ENCODE assay signal across 24 cellular contexts in the genomic region with DNA sequence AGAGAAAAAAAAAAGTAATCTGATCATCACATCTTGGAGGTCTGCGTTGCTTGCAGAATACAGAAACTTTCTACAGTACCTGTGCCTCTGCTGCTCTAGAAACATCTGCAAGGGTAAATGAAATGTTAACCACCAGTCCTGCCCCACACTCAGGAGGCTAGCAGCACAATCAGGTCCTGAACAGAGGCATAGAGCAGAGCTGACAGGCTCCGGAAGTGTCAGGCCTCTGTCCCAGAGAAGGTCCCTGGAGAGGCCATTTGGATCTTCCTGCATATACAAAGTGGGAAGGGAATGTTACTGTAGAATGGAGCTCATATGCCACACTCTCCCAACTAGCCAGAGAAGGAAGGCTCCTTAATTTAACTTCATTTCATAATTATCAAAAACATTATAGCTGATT.
"Had no signal": no experiment of that assay in that cellular context is flagged by ENCODE, and none has a peak within 500 bp of the region (broad histone marks: within the 10 kb centered on the region; RNA-seq: fewer than 3 reads in every experiment).

No MANE protein-coding gene starts in this region.

- H3K36me3 ChIP-seq: stomach, upper lobe of left lung had no signal

- H3K27me3 ChIP-seq: testis, upper lobe of left lung had no signal

- FAIRE-seq: islet of Langerhans had no signal

- H3K27ac ChIP-seq: skin epidermis, testis had no signal

- H3K4me3 ChIP-seq: lung, skin epidermis, stomach, testis, upper lobe of left lung had no signal

- DNase-seq: activated CD4-positive, alpha-beta T cell treated with anti-CD3 and anti-CD28 coated beads for 48 hours; activated CD4-positive, CD25-positive, alpha-beta regulatory T cell; activated CD8-positive, alpha-beta T cell treated with anti-CD3 and anti-CD28 coated beads for 36 hours; activated naive CD4-positive, alpha-beta T cell; activated naive CD8-positive, alpha-beta T cell treated with anti-CD3 and anti-CD28 coated beads, Interleukin-2, amount 10 ng/mL, durations not matched to agents 7 days and 5 days; activated T-cell treated with anti-CD3 and anti-CD28 coated beads, Interleukin-2, amount 50 U/mL, for 1 hour; cortex of kidney; effector CD8-positive, alpha-beta T cell; hippocampal formation; left colon; midbrain; nucleus accumbens; stimulated activated CD4-positive, alpha-beta T cell treated with anti-CD3 and anti-CD28 coated beads, Interleukin-4, amount 100 ng/mL, for 24 hours; stomach; T-helper 1 cell; T-helper 9 cell; testis; upper lobe of left lung had no signal

- ATAC-seq: activated CD8-positive, alpha-beta T cell treated with anti-CD3 and anti-CD28 coated beads for 36 hours; activated T-helper 17 cell treated with anti-CD3 and anti-CD28 coated beads, Interleukin-2, amount 50 U/mL, for 72 hours; esophagus mucosa; left colon; stimulated activated effector memory CD8-positive, alpha-beta T cell treated with anti-CD3 and anti-CD28 coated beads, Interleukin-12 subunit alpha, Interleukin-12 subunit beta, amount 100 ng/mL, for 72 hours had no signal

- H3K9me3 ChIP-seq: testis, upper lobe of left lung had no signal
